In the genomic region with DNA sequence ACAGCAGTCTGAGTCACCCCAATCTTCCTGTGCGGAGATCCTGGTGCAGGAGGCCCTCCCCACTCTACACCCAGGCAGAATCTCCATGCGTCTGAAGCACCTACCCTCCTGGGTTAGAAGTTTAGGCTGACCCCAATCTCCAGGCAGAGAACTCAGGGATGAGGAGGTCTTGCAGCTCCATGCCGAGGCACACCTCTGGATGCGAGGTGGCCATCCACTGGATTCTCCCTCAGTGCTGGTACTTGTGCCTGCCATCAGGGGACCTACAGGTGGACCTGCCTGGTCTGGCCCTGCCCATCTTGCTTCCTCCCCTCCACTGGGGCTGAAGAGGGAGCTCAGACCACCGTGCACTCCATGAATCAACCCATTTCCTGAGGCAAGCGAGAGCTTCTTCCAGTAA, we compare ENCODE assay signal across 19 cellular contexts. TPM values are rescaled to one million over a fixed set of nuclear protein-coding genes. Genes with fewer than 3 reads are reported as not detected.
"Had no signal": no experiment of that assay in that cellular context is flagged by ENCODE, and none has a peak within 500 bp of the region (broad histone marks: within the 10 kb centered on the region; RNA-seq: fewer than 3 reads in every experiment).

No MANE protein-coding gene starts in this region.

- H3K4me1 ChIP-seq: lower lobe of right lung, right atrium auricular region, right lobe of liver, tibial nerve, upper lobe of left lung, vagina had no signal

- H3K27ac ChIP-seq: lower lobe of right lung, ovary, right atrium auricular region, right lobe of liver, tibial nerve, vagina had no signal

- H3K27me3 ChIP-seq: ovary, right atrium auricular region, right lobe of liver, tibial nerve, upper lobe of left lung, vagina had no signal

- H3K4me2 ChIP-seq: smooth muscle cell had no signal

- DNase-seq: hippocampal formation; left cardiac atrium; left ventricle myocardium superior; ovary; stimulated activated naive CD4-positive, alpha-beta T cell treated with Interleukin-2 at 50 U/mL for 16 hours had no signal

- H3K36me3 Mint-ChIP-seq: naive thymus-derived CD8-positive, alpha-beta T cell; stimulated activated memory B cell treated with anti-CD40 and anti-IgM and Interleukin-4, amounts not matched to agents 10 μg/mL and 1 μg/mL and 100 μg/mL, for 72 hours had no signal

- H3K4me3 Mint-ChIP-seq: naive thymus-derived CD8-positive, alpha-beta T cell; nephron; neural crest cell; stimulated activated memory B cell treated with anti-CD40 and anti-IgM and Interleukin-4, amounts not matched to agents 10 μg/mL and 1 μg/mL and 100 μg/mL, for 72 hours; stimulated activated naive CD8-positive, alpha-beta T cell treated with anti-CD3 and anti-CD28 coated beads, Interleukin-15, amount 100 ng/mL, for 72 hours had no signal

- H3K4me1 Mint-ChIP-seq: neural crest cell; stimulated activated naive CD8-positive, alpha-beta T cell treated with anti-CD3 and anti-CD28 coated beads, Interleukin-15, amount 100 ng/mL, for 72 hours had no signal

- H3K9me3 ChIP-seq: lower lobe of right lung, ovary, right atrium auricular region, right lobe of liver, upper lobe of left lung, vagina had no signal

- H3K9me3 Mint-ChIP-seq: naive thymus-derived CD8-positive, alpha-beta T cell; stimulated activated memory B cell treated with anti-CD40 and anti-IgM and Interleukin-4, amounts not matched to agents 10 μg/mL and 1 μg/mL and 100 μg/mL, for 72 hours; stimulated activated naive CD8-positive, alpha-beta T cell treated with anti-CD3 and anti-CD28 coated beads, Interleukin-15, amount 100 ng/mL, for 72 hours had no signal

- H3K4me3 ChIP-seq: lower lobe of right lung, ovary, right atrium auricular region, right lobe of liver, smooth muscle cell, tibial nerve, upper lobe of left lung, vagina had no signal

- H3K36me3 ChIP-seq: lower lobe of right lung, ovary, right atrium auricular region, right lobe of liver, tibial nerve, upper lobe of left lung, vagina had no signal

- H3K27ac Mint-ChIP-seq: progenitor cell of endocrine pancreas; stimulated activated memory B cell treated with anti-CD40 and anti-IgM and Interleukin-4, amounts not matched to agents 10 μg/mL and 1 μg/mL and 100 μg/mL, for 72 hours; stimulated activated naive CD8-positive, alpha-beta T cell treated with anti-CD3 and anti-CD28 coated beads, Interleukin-15, amount 100 ng/mL, for 72 hours had no signal

RNA-seq across cellular contexts. Expression of a gene that starts 28.8 kb away (rescaled TPM):
- polyA plus RNA-seq: keratinocyte had no signal
